1 cellular context compared by ENCODE assay signal in genomic region chr22:47083379-47083986, GRCh38.
TF ChIP-seq lines count a peak whose summit lies in the region.

No MANE protein-coding gene starts in this region.

TF ChIP-seq in GM23338, 12 proteins besides CTCF, POLR2A, EP300 and RAD21 (continued from another document):
- TF ChIP-seq ZNF462 (CRISPR knock-in tag; IDR thresholded peaks at IDR 0.05) (no peak), ETS1 (IDR thresholded peaks at IDR 0.05) (no peak), NANOG (IDR thresholded peaks at IDR 0.05; ENCODE audit: borderline replicate concordance) (no peak), ZNF114 (CRISPR knock-in tag; IDR thresholded peaks at IDR 0.05) (no peak), ZNF331 (CRISPR knock-in tag; IDR thresholded peaks at IDR 0.05; ENCODE audit: low read depth) (no peak), EZH2phosphoT487 (IDR thresholded peaks at IDR 0.05; ENCODE audit: unreplicated experiment) (no peak), JUNB (IDR thresholded peaks at IDR 0.05; ENCODE audit: unreplicated experiment) (no peak), EZH2 (IDR thresholded peaks at IDR 0.05; ENCODE audit: low read depth, unreplicated experiment) (no peak)
